Comparison of ENCODE assay signal across 10 cellular contexts in genomic region chr11:62402226-62402625, GRCh38. TPM values are rescaled to one million over a fixed set of nuclear protein-coding genes. Genes with fewer than 3 reads are reported as not detected.
DNase-seq lines count a peak whose midpoint lies in the region; ATAC-seq and TF ChIP-seq lines count a peak whose summit lies in the region.
"Had no signal": no experiment of that assay in that cellular context is flagged by ENCODE, and none has a peak within 500 bp of the region (broad histone marks: within the 10 kb centered on the region; RNA-seq: fewer than 3 reads in every experiment).

No MANE protein-coding gene starts in this region.

- H3K27me3 ChIP-seq in HL-60 (ENCODE audit: insufficient read depth, poor library complexity, severe bottlenecking), result no peaks in the 10 kb centered on the region
- H3K27me3 ChIP-seq in layer of hippocampus (ENCODE audit: control insufficient read depth, insufficient read depth, low read length), result no peaks in the 10 kb centered on the region

- TF ChIP-seq CTCF in HL-60 (IDR thresholded peaks at IDR 0.05; ENCODE audit: insufficient read depth, low read length) (no peak), progenitor cell of endocrine pancreas (IDR thresholded peaks at IDR 0.05; ENCODE audit: unreplicated experiment) (no peak)

- H3K36me3 Mint-ChIP-seq in progenitor cell of endocrine pancreas (ENCODE audit: insufficient read depth), result no peaks in the 10 kb centered on the region

- no peak overlapping the region for H3K27ac Mint-ChIP-seq in progenitor cell of endocrine pancreas

- no peaks in the 10 kb centered on the region for H3K9me3 Mint-ChIP-seq in progenitor cell of endocrine pancreas (ENCODE audit: low read depth)

- DNase-seq in HL-60 (ENCODE audit: low read depth in 1 of 2, low spot score in 1 of 2) (peak in 1 of 2 experiments; percentile 78), HPDE6-E6E7 (ENCODE audit: extremely low spot score) (no peak), NCI-H146 (lab: John Stamatoyannopoulos, UW) (no peak), progenitor cell of endocrine pancreas (ENCODE audit: low spot score, unreplicated experiment) (no peak)
- peak; percentile 50 to 61 for DNase-seq in activated T-cell treated with anti-CD3 and anti-CD28 coated beads, Interleukin-2, amount 50 U/mL, for 48 hours
- peak; percentile 32 for DNase-seq in stimulated activated CD8-positive, alpha-beta memory T cell treated with anti-CD3 and anti-CD28 coated beads, Interleukin-12 subunit alpha, Interleukin-12 subunit beta, amount 100 ng/mL, for 1 hour (ENCODE audit: low read depth)

- H3K27ac ChIP-seq in HL-60 (replicated peaks), result peak overlapping the region; percentile 69
- H3K27ac ChIP-seq in layer of hippocampus (ENCODE audit: low read depth, low read length), result peak overlapping the region; percentile 80

- H3K4me1 Mint-ChIP-seq in progenitor cell of endocrine pancreas (ENCODE audit: low read depth), result peaks cover 8% of the 10 kb centered on the region

- H3K4me3 ChIP-seq in HL-60 (replicated peaks; ENCODE audit: insufficient read depth, low read length), result 0 out of 2 replicates have a peak overlapping the region, but pooled peaks have one; percentile 9

- H3K4me3 Mint-ChIP-seq in progenitor cell of endocrine pancreas (ENCODE audit: low read depth), result no peak overlapping the region

- no peak for ATAC-seq in GM18909 (IDR thresholded peaks at IDR 0.05; ENCODE audit: poor library complexity, unreplicated experiment)

- peaks cover 2% of the 10 kb centered on the region for H3K27me3 Mint-ChIP-seq in progenitor cell of endocrine pancreas

RNA-seq across cellular contexts. Expression of gene SCGB1A1, which starts 16.6 kb away (rescaled TPM):
- total RNA-seq in progenitor cell of endocrine pancreas, result 1.9 and 3.1 TPM in 2 replicates
- total RNA-seq: epithelial cell of proximal tubule, NCI-H460 had no signal

Comparison
In these comparisons a context has a peak if more than half of its experiments do, and no peak if none do; other contexts are left out.
1. DNase-seq: peak in activated T-cell treated with anti-CD3 and anti-CD28 coated beads, Interleukin-2, amount 50 U/mL, for 48 hours (2 of 2) and stimulated activated CD8-positive, alpha-beta memory T cell treated with anti-CD3 and anti-CD28 coated beads, Interleukin-12 subunit alpha, Interleukin-12 subunit beta, amount 100 ng/mL, for 1 hour (single experiment); none in HPDE6-E6E7 (single experiment), NCI-H146 (single experiment) and progenitor cell of endocrine pancreas (single experiment).